In genomic region chr4:96526625-96527024, GRCh38 we compare ENCODE assay signal across 31 cellular contexts.
"Had no signal": no experiment of that assay in that cellular context is flagged by ENCODE, and none has a peak within 500 bp of the region (broad histone marks: within the 10 kb centered on the region; RNA-seq: fewer than 3 reads in every experiment).

No MANE protein-coding gene starts in this region.

- H3K9me3 ChIP-seq: MG63 had no signal

- H3K36me3 ChIP-seq: MG63 had no signal

- H3K27me3 ChIP-seq: MG63 had no signal

- DNase-seq: Kasumi-1, MG63, MM.1S, MV-4-11, NCI-H1048, NCI-H1092, NCI-H1092 treated with DMSO at 0.1 percent for 48 hours, NCI-H1105, NCI-H1105 treated with DMSO at 0.1 percent for 48 hours, NCI-H1417 treated with DMSO at 0.1 percent for 48 hours, NCI-H1436, NCI-H1436 treated with DMSO at 0.1 percent for 48 hours, NCI-H146, NCI-H1694, NCI-H1694 treated with DMSO at 0.1 percent for 48 hours, NCI-H187, NCI-H187 treated with DMSO at 0.1 percent for 48 hours, NCI-H1930, NCI-H2081, NCI-H2081 treated with DMSO at 0.1 percent for 48 hours, NCI-H2107, NCI-H2171, NCI-H2171 treated with DMSO at 0.1 percent for 48 hours, NCI-H2227 treated with DMSO at 0.1 percent for 48 hours, NCI-H226, NCI-H345, NCI-H446, NCI-H446 treated with DMSO at 0.1 percent for 48 hours, NCI-H510A, NCI-H524, NCI-H524 treated with DMSO at 0.1 percent for 48 hours had no signal

- H3K4me3 ChIP-seq: MG63 had no signal
